Comparison of ENCODE assay signal across 8 cellular contexts in genomic region chr12:3035815-3036702, GRCh38. TPM values are rescaled to one million over a fixed set of nuclear protein-coding genes. Genes with fewer than 3 reads are reported as not detected.
DNase-seq lines count a peak whose midpoint lies in the region; ATAC-seq lines count a peak whose summit lies in the region.

No MANE protein-coding gene starts in this region.

- no peaks in the 10 kb centered on the region for H3K79me1 ChIP-seq in trophoblast cell (ENCODE audit: low read length)

- no peak overlapping the region for H2AK5ac ChIP-seq in trophoblast cell (ENCODE audit: low read length)

- H3K9me3 ChIP-seq in GM23248 (ENCODE audit: low read depth) = no peaks in the 10 kb centered on the region
- H3K9me3 ChIP-seq in trophoblast cell (ENCODE audit: insufficient read depth, low read depth, low read length) = peaks cover 2% of the 10 kb centered on the region

- no peaks in the 10 kb centered on the region for H3K79me2 ChIP-seq in GM23248 (ENCODE audit: insufficient read depth)
- no peaks in the 10 kb centered on the region for H3K79me2 ChIP-seq in trophoblast cell (ENCODE audit: control insufficient read depth, insufficient read depth, low read length, poor library complexity)

- H2BK120ac ChIP-seq in trophoblast cell (ENCODE audit: insufficient read depth, low read length, poor library complexity) = no peak overlapping the region

- H3K9me3 Mint-ChIP-seq in activated naive CD4-positive, alpha-beta T cell treated with anti-CD3 and anti-CD28 coated beads, Interleukin-2, amount 50 U/mL, for 72 hours = no peaks in the 10 kb centered on the region

- no peak overlapping the region for H2AFZ ChIP-seq in GM23248
- H2AFZ ChIP-seq in trophoblast cell (ENCODE audit: insufficient read depth, low read length, poor library complexity) = no peak overlapping the region

- no peak overlapping the region for H3K9ac ChIP-seq in GM23248
- H3K9ac ChIP-seq in trophoblast cell (ENCODE audit: low read length) = no peak overlapping the region

- no peaks in the 10 kb centered on the region for H3F3A ChIP-seq in GM23248 (ENCODE audit: insufficient read depth)

- H3K36me3 ChIP-seq in GM23248 (ENCODE audit: low read depth) = no peaks in the 10 kb centered on the region
- peaks cover 30 to 41% of the 10 kb centered on the region in 2 experiments for H3K36me3 ChIP-seq in trophoblast cell (ENCODE audit: control insufficient read depth in 1 of 2, insufficient read depth in 2 of 2, low read length in 2 of 2)

- no peak overlapping the region for H3K4ac ChIP-seq in trophoblast cell (ENCODE audit: low read depth, low read length)

- H3K27ac ChIP-seq in GM23248 = no peak overlapping the region
- H3K27ac ChIP-seq in trophoblast cell (ENCODE audit: low read depth, low read length) = no peak overlapping the region

- no peaks in the 10 kb centered on the region for H4K20me1 ChIP-seq in GM23248 (ENCODE audit: insufficient read depth)

- H3K27me3 ChIP-seq in GM23248 (replicated peaks; ENCODE audit: insufficient read depth) (no peaks in the 10 kb centered on the region), trophoblast cell (ENCODE audit: insufficient read depth, low read length) (no peaks in the 10 kb centered on the region)

- WGBS in GM23248 (ENCODE audit: low coverage in 1 of 2, low lambda C conversion rate in 2 of 2, missing lambda C conversion rate in 2 of 2), 2 experiments = 73% methylated on average over 16 of the region's 16 CpGs
- no CpG with 5 or more reads among the region's 16 CpGs for WGBS in trophoblast cell (ENCODE audit: extremely low coverage, insufficient coverage, insufficient read length)

- H2BK5ac ChIP-seq in trophoblast cell (ENCODE audit: low read depth, low read length, poor library complexity) = no peak overlapping the region

- DNase-seq in AG08395 (ENCODE audit: low spot score) (peak; percentile 35), GM23248 (peak; percentile 45), amygdala (lab: John Stamatoyannopoulos, UW) (peak in 47 of 56 donors; percentile 12 to 87 (median 50)), islet precursor cell (peak; percentile 50), Kasumi-1 (lab: John Stamatoyannopoulos, UW) (no peak), trophoblast cell (no peak), NCI-H2227 (lab: John Stamatoyannopoulos, UW; ENCODE audit: unreplicated experiment) (no peak)
- DNase-seq in activated naive CD4-positive, alpha-beta T cell treated with anti-CD3 and anti-CD28 coated beads, Interleukin-2, amount 50 U/mL, for 72 hours (ENCODE audit: low spot score in 2 of 2) = no peak

- H2BK12ac ChIP-seq in trophoblast cell (ENCODE audit: low read length) = no peak overlapping the region

- ATAC-seq in activated naive CD4-positive, alpha-beta T cell treated with anti-CD3 and anti-CD28 coated beads, Interleukin-2, amount 50 U/mL, for 72 hours = no peak

- H3K4me1 ChIP-seq in GM23248 (ENCODE audit: insufficient read depth) (no peaks in the 10 kb centered on the region), trophoblast cell (ENCODE audit: control insufficient read depth in 1 of 2, insufficient read depth in 2 of 2, low read length in 2 of 2) (peaks cover 0 to 3% of the 10 kb centered on the region in 2 experiments)

- H3K18ac ChIP-seq in trophoblast cell (ENCODE audit: low read length) = no peak overlapping the region

- H3K27ac Mint-ChIP-seq in activated naive CD4-positive, alpha-beta T cell treated with anti-CD3 and anti-CD28 coated beads, Interleukin-2, amount 50 U/mL, for 72 hours = no peak overlapping the region

- no peak overlapping the region for H3K4me2 ChIP-seq in GM23248 (ENCODE audit: unreplicated experiment)
- no peak overlapping the region for H3K4me2 ChIP-seq in trophoblast cell (ENCODE audit: low read length)

- H4K91ac ChIP-seq in trophoblast cell (ENCODE audit: low read depth, low read length) = no peak overlapping the region

- no peaks in the 10 kb centered on the region for H3K36me3 Mint-ChIP-seq in activated naive CD4-positive, alpha-beta T cell treated with anti-CD3 and anti-CD28 coated beads, Interleukin-2, amount 50 U/mL, for 72 hours

- H3K14ac ChIP-seq in trophoblast cell (ENCODE audit: low read length) = no peak overlapping the region

- no peak overlapping the region for H4K8ac ChIP-seq in trophoblast cell (ENCODE audit: low read depth, low read length)

- H3K23ac ChIP-seq in trophoblast cell (ENCODE audit: low read length) = no peak overlapping the region

- no peak overlapping the region for H3K4me3 ChIP-seq in GM23248
- no peak overlapping the region for H3K4me3 ChIP-seq in trophoblast cell (ENCODE audit: low read depth, low read length)

- no peaks in the 10 kb centered on the region for H3K9me2 ChIP-seq in GM23248 (ENCODE audit: insufficient read depth)

- no peak overlapping the region for H4K12ac ChIP-seq in trophoblast cell (ENCODE audit: low read depth, low read length)

- in situ Hi-C loops in GM23248 (cut with MboI) = loop anchor here (10.0 kb wide), 1 partner anchor 151 kb away; no protein-coding TSS in a partner anchor

RNA-seq across cellular contexts. Expression of gene TSPAN9, which starts 41.1 kb away (rescaled TPM):
- 13.3 and 14.4 TPM in 2 replicates for total RNA-seq in GM23248 (2014; rRNA removed; shearing (Covaris generic))
- 8.0 and 9.5 TPM in 2 replicates for polyA plus RNA-seq in GM23248 (2016; fragmentation: Nextera tagmentation; extraction: Ambion mirVana)
- total RNA-seq in activated naive CD4-positive, alpha-beta T cell treated with anti-CD3 and anti-CD28 coated beads, Interleukin-2, amount 50 U/mL, for 72 hours = under 1 TPM; 0.50 to 0.97 TPM
- polyA plus RNA-seq in trophoblast cell (2013) = 29.4 and 31.7 TPM in 2 replicates

Comparison
In these comparisons a context has a peak if more than half of its experiments do, and no peak if none do; other contexts are left out.
1. DNase-seq: peak in AG08395 (single experiment), GM23248 (single experiment), amygdala (47 of 56) and islet precursor cell (single experiment); none in Kasumi-1 (0 of 2), activated naive CD4-positive, alpha-beta T cell treated with anti-CD3 and anti-CD28 coated beads, Interleukin-2, amount 50 U/mL, for 72 hours (0 of 2), trophoblast cell (0 of 2) and NCI-H2227 (single experiment).